25 cellular contexts compared by ENCODE assay signal in the genomic region with DNA sequence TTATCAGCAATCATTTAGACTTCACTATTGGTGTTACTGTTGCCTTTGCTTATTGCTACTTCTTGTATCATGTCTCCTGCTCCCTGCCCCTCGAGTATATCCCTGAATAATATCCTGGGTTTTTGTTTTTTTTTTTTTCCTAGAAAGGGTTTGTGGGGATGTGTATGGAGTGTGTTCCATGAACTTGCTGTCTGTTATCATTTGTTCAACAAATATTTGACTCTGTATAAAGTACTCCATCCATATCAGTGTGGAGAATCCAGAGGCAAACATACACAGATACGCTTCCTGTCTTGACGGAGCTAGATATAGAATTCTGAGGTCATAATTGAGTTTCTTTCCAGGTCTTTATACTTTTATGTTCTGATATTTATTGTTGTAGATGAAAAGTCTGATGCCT. TPM values are rescaled to one million over a fixed set of nuclear protein-coding genes. Genes with fewer than 3 reads are reported as not detected.
DNase-seq lines count a peak whose midpoint lies in the region; ATAC-seq, FAIRE-seq and TF ChIP-seq lines count a peak whose summit lies in the region.
"Had no signal": no experiment of that assay in that cellular context is flagged by ENCODE, and none has a peak within 500 bp of the region (broad histone marks: within the 10 kb centered on the region; RNA-seq: fewer than 3 reads in every experiment).

No MANE protein-coding gene starts in this region.

- ATAC-seq in GM23338 (no peak), K562 (peak; percentile 25)
- ATAC-seq: A549, GM12878 had no signal

- DNase-seq in DMS53 (lab: John Stamatoyannopoulos, UW) (peak; percentile 1), DMS53 treated with DMSO at 0.1 percent for 48 hours (lab: John Stamatoyannopoulos, UW; ENCODE audit: unreplicated experiment) (no peak), GM23338 (ENCODE audit: low spot score) (no peak), K562 (ENCODE audit: extremely low read depth in 1 of 4, low spot score in 3 of 4) (no peak), AML-193 (lab: John Stamatoyannopoulos, UW) (no peak), NCI-H1417 treated with DMSO at 0.1 percent for 48 hours (lab: John Stamatoyannopoulos, UW) (no peak)
- DNase-seq: BE2C; C1 segment of cervical spinal cord; CD4-positive, alpha-beta memory T cell; CD4-positive, CD25-positive, alpha-beta regulatory T cell; CD8-positive, alpha-beta memory T cell; COR-L47; DMS 273 treated with DMSO at 0.1 percent for 48 hours; DMS153; DMS79; DND-41; EL; GDM1 had no signal

- H3K4me2 ChIP-seq in GM23338: no peak overlapping the region
- H3K4me2 ChIP-seq in K562 (ENCODE audit: insufficient read depth, low read length): no peak overlapping the region
- H3K4me2 ChIP-seq: A549, BLaER1 had no signal

- POLR2A ChIA-PET in K562 (lab: Yijun Ruan, JAX): no interaction called here

- TF ChIP-seq CTCF in GM23338 (conservative IDR thresholded peaks at IDR 0.05; ENCODE audit: low read depth in 2 of 2) (no peak), K562 (IDR thresholded peaks at IDR 0.05 in 2 of 3, conservative IDR thresholded peaks at IDR 0.05 in 1 of 3; ENCODE audit: insufficient read depth in 2 of 3, low read depth in 1 of 3, low read length in 3 of 3) (no peak)

- no peaks in the 10 kb centered on the region for H3K9me2 ChIP-seq in GM23338 (ENCODE audit: insufficient read depth)

- H3K4me3 ChIP-seq in GM23338 (no peak overlapping the region), K562 (no peak overlapping the region)
- H3K4me3 ChIP-seq: A549, BLaER1, GM12878 had no signal

- H3K79me2 ChIP-seq in GM23338 (replicated peaks; ENCODE audit: insufficient read depth): peaks cover 88% of the 10 kb centered on the region
- H3K79me2 ChIP-seq in K562 (ENCODE audit: control insufficient read depth, insufficient read depth, low read length): peaks cover 47% of the 10 kb centered on the region

- H4K20me1 ChIP-seq in GM23338 (replicated peaks; ENCODE audit: insufficient read depth) (peaks cover 10% of the 10 kb centered on the region; the same call in 1 of the 2 replicates), K562 (replicated peaks; ENCODE audit: control insufficient read depth, insufficient read depth, low read length) (no peaks in the 10 kb centered on the region)

- no peak for FAIRE-seq in K562 (lab: Jason Lieb, UNC)
- FAIRE-seq: A549, GM12878, GM12892, GM18507 had no signal

- peaks cover 22% of the 10 kb centered on the region for H3K4me1 Mint-ChIP-seq in GM23338

- H3K9me3 ChIP-seq in K562 (replicated peaks; ENCODE audit: control insufficient read depth, insufficient read depth, low read depth, low read length): no peaks in the 10 kb centered on the region
- H3K9me3 ChIP-seq: BE2C had no signal

- no peaks in the 10 kb centered on the region for H3K9me1 ChIP-seq in K562 (ENCODE audit: control insufficient read depth, insufficient read depth, low read length)

- H3K36me3 ChIP-seq in GM23338 (ENCODE audit: insufficient read depth): no peaks in the 10 kb centered on the region
- no peaks in the 10 kb centered on the region for H3K36me3 ChIP-seq in K562 (ENCODE audit: control insufficient read depth, insufficient read depth, low read length)
- H3K36me3 ChIP-seq: BE2C, BLaER1 had no signal

- no peak for TF ChIP-seq EP300 in K562 (IDR thresholded peaks at IDR 0.05; ENCODE audit: low read length)

- BruUV-seq in K562 (replicated peaks; lab: Mats Ljungman, UMichigan): no TSS peak

- H3K4me1 ChIP-seq in GM23338 (ENCODE audit: insufficient read depth) (peaks cover 23% of the 10 kb centered on the region), K562 (replicated peaks in 1 of 2; ENCODE audit: control insufficient read depth in 2 of 2, insufficient read depth in 2 of 2, low read length in 2 of 2) (peaks cover 0 to 5% of the 10 kb centered on the region in 2 experiments)
- H3K4me1 ChIP-seq: A549, BE2C had no signal

- TF ChIP-seq POLR2A in K562 (conservative IDR thresholded peaks at IDR 0.05): no peak

- intact Hi-C loops in K562 (cut with micrococcal nuclease): no loop called here

- no peak for TF ChIP-seq RAD21 in K562 (CRISPR knock-in tag; conservative IDR thresholded peaks at IDR 0.05 in 1 of 2, IDR thresholded peaks at IDR 0.05 in 1 of 2)

- peaks cover 9% of the 10 kb centered on the region; the same call in 2 of the 3 replicates for H3K36me3 Mint-ChIP-seq in GM23338 (ENCODE audit: low read depth)
- H3K36me3 Mint-ChIP-seq: CD14-positive monocyte; CD4-positive, alpha-beta memory T cell had no signal

- no peak overlapping the region for H3K4me3 Mint-ChIP-seq in GM23338
- H3K4me3 Mint-ChIP-seq: CD14-positive monocyte; CD4-positive, alpha-beta memory T cell; CD4-positive, CD25-positive, alpha-beta regulatory T cell; CD8-positive, alpha-beta memory T cell had no signal

- peak overlapping the region; percentile 84 for H3K27ac Mint-ChIP-seq in GM23338
- H3K27ac Mint-ChIP-seq: CD14-positive monocyte; CD4-positive, CD25-positive, alpha-beta regulatory T cell; CD8-positive, alpha-beta memory T cell had no signal

- H3K27me3 ChIP-seq in GM23338 (ENCODE audit: insufficient read depth) (no peaks in the 10 kb centered on the region), K562 (ENCODE audit: control insufficient read depth in 2 of 2, insufficient read depth in 2 of 2, low read length in 2 of 2) (no peaks in the 10 kb centered on the region)
- H3K27me3 ChIP-seq: BE2C, BLaER1 had no signal

- H3K27me3 Mint-ChIP-seq in GM23338 (ENCODE audit: insufficient read depth, low read depth, poor library complexity): peaks cover 2% of the 10 kb centered on the region
- H3K27me3 Mint-ChIP-seq: CD4-positive, alpha-beta memory T cell; CD4-positive, CD25-positive, alpha-beta regulatory T cell; CD8-positive, alpha-beta memory T cell had no signal

- 19% methylated on average over 3 of the region's 3 CpGs for WGBS in K562 (ENCODE audit: insufficient coverage, low coverage, missing lambda C conversion rate)

- no peak overlapping the region for H2AFZ ChIP-seq in GM23338
- no peak overlapping the region for H2AFZ ChIP-seq in K562 (ENCODE audit: low read depth, low read length)

- in situ Hi-C loops in K562 (cut with MboI): loop anchor here (25.0 kb wide), 1 partner anchor 1939 kb away; no protein-coding TSS in a partner anchor

- no peaks in the 10 kb centered on the region for H3F3A ChIP-seq in GM23338 (replicated peaks; ENCODE audit: low read depth)

- H3K27ac ChIP-seq in GM23338 (ENCODE audit: low read depth): peak overlapping the region; percentile 21; the same call in 1 of the 2 replicates
- no peak overlapping the region for H3K27ac ChIP-seq in K562 (ENCODE audit: extremely low read depth, low read depth, low read length)
- H3K27ac ChIP-seq: 22Rv1, A549, BLaER1 had no signal

- CTCF ChIA-PET in K562 (lab: Yijun Ruan, JAX; ENCODE audit: low intra/inter-chr PET ratio): no interaction called here

- H3K9ac ChIP-seq in K562 (ENCODE audit: insufficient read depth in 1 of 2, low read depth in 2 of 2, low read length in 2 of 2): no peak overlapping the region
- H3K9ac ChIP-seq: BLaER1 had no signal

- no peaks in the 10 kb centered on the region for H3K9me3 Mint-ChIP-seq in GM23338
- H3K9me3 Mint-ChIP-seq: CD4-positive, alpha-beta memory T cell; CD8-positive, alpha-beta memory T cell had no signal

TF ChIP-seq in GM23338, 12 proteins besides CTCF, POLR2A, EP300 and RAD21 (continues in another document):
- TF ChIP-seq ZNF331 (CRISPR knock-in tag; IDR thresholded peaks at IDR 0.05; ENCODE audit: low read depth): no peak

RNA-seq across cellular contexts. Expression of a gene that starts 31.8 kb away (rescaled TPM):
- 12.7 and 13.0 TPM in 2 replicates for total RNA-seq in GM23338 (2014; rRNA removed; shearing (Covaris generic))
- polyA plus RNA-seq in GM23338 (2016; fragmentation: Nextera tagmentation; extraction: Ambion mirVana): 9.6 and 11.0 TPM in 2 replicates
- total RNA-seq in K562 (2011; cell fraction: chromatin; rRNA removed; ENCODE audit: low replicate concordance): 8.5 and 32.2 TPM in 2 replicates
- 4.3 and 5.4 TPM in 2 replicates for total RNA-seq in K562 (2011; cell fraction: nucleolus; rRNA removed)
- 17.6 and 27.0 TPM in 2 replicates for total RNA-seq in K562 (2011; cell fraction: nucleoplasm; rRNA removed)
- total RNA-seq in K562 (2014; rRNA removed): 6.4 and 7.0 TPM in 2 replicates
- total RNA-seq in K562 (2014; rRNA removed; fragmentation: Illumina TruSeq; extraction: Trizol): 4.0 and 4.4 TPM in 2 replicates
- total RNA-seq in K562 (2015; rRNA removed; fragmentation: Illumina TruSeq; extraction: Trizol): 4.9 and 5.8 TPM in 2 replicates
- 2.6 and 3.2 TPM in 2 replicates for total RNA-seq in K562 (2021)
- polyA plus RNA-seq in K562 (2011; rRNA removed): 5.7 and 6.8 TPM in 2 replicates
- polyA plus RNA-seq in K562 (2011; cell fraction: cytosol; rRNA removed): 0.72 and 1.5 TPM in 2 replicates
- polyA plus RNA-seq in K562 (2011; cell fraction: nucleus; rRNA removed): 13.4 and 13.7 TPM in 2 replicates
- polyA plus RNA-seq in K562 (2012): 4.4 and 8.5 TPM in 2 replicates
- 6.7 and 7.0 TPM in 2 replicates for polyA plus RNA-seq in K562 (2014; fragmentation: Illumina TruSeq; extraction: Trizol)
- 1 to 10 TPM; 1.1 to 1.2 TPM for polyA plus RNA-seq in K562 (2014; fragmentation: Nextera tagmentation; extraction: Ambion mirVana)
- 7.9 and 11.4 TPM in 2 replicates for polyA plus RNA-seq in K562 (2014; rRNA removed)
- 4.3 and 4.4 TPM in 2 replicates for polyA minus RNA-seq in K562 (2011; rRNA and poly(A)+ RNA removed)
- 0.18 and 0.29 TPM in 2 replicates for polyA minus RNA-seq in K562 (2011; cell fraction: cytosol; rRNA and poly(A)+ RNA removed)
- polyA minus RNA-seq in K562 (2011; cell fraction: nucleus; rRNA and poly(A)+ RNA removed): 4.0 and 5.3 TPM in 2 replicates
- polyA plus RNA-seq: CD14-positive monocyte had no signal

RNA-seq across cellular contexts. Expression of a gene that starts 48.5 kb away (rescaled TPM):
- total RNA-seq in GM23338 (2014; rRNA removed; shearing (Covaris generic)): 0.07 TPM in 1 of 2 replicates, not detected in the other
- polyA plus RNA-seq in GM23338 (2016; fragmentation: Nextera tagmentation; extraction: Ambion mirVana) (0.23 TPM in 1 of 2 replicates, not detected in the other), K562 (2011; rRNA removed) (4.0 and 4.1 TPM in 2 replicates), K562 (2014; fragmentation: Illumina TruSeq; extraction: Trizol) (1.5 and 2.0 TPM in 2 replicates), K562 (2014; fragmentation: Nextera tagmentation; extraction: Ambion mirVana) (under 1 TPM; 0.32 to 0.34 TPM), K562 (2014; rRNA removed) (2.7 and 7.1 TPM in 2 replicates)
- 10.5 and 22.9 TPM in 2 replicates for total RNA-seq in K562 (2011; cell fraction: chromatin; rRNA removed; ENCODE audit: low replicate concordance)
- 4.5 and 5.5 TPM in 2 replicates for total RNA-seq in K562 (2011; cell fraction: nucleolus; rRNA removed)
- total RNA-seq in K562 (2011; cell fraction: nucleoplasm; rRNA removed): 22.1 and 29.5 TPM in 2 replicates
- total RNA-seq in K562 (2014; rRNA removed) (2.4 and 2.7 TPM in 2 replicates), K562 (2014; rRNA removed; fragmentation: Illumina TruSeq; extraction: Trizol) (1.9 and 3.0 TPM in 2 replicates), K562 (2015; rRNA removed; fragmentation: Illumina TruSeq; extraction: Trizol) (2.0 TPM in 2 replicates), K562 (2021) (2.2 TPM in 2 replicates)
- 0.22 and 0.60 TPM in 2 replicates for polyA plus RNA-seq in K562 (2011; cell fraction: cytosol; rRNA removed)
- 6.1 and 8.4 TPM in 2 replicates for polyA plus RNA-seq in K562 (2011; cell fraction: nucleus; rRNA removed)
- 1.3 and 3.8 TPM in 2 replicates for polyA plus RNA-seq in K562 (2012)
- polyA minus RNA-seq in K562 (2011; rRNA and poly(A)+ RNA removed): 2.1 and 2.2 TPM in 2 replicates
- 0.86 TPM in 1 of 2 replicates, not detected in the other for polyA minus RNA-seq in K562 (2011; cell fraction: cytosol; rRNA and poly(A)+ RNA removed)
- 3.4 and 7.1 TPM in 2 replicates for polyA minus RNA-seq in K562 (2011; cell fraction: nucleus; rRNA and poly(A)+ RNA removed)
- polyA plus RNA-seq: CD14-positive monocyte had no signal
